1 cellular context compared by ENCODE assay signal in the genomic region with DNA sequence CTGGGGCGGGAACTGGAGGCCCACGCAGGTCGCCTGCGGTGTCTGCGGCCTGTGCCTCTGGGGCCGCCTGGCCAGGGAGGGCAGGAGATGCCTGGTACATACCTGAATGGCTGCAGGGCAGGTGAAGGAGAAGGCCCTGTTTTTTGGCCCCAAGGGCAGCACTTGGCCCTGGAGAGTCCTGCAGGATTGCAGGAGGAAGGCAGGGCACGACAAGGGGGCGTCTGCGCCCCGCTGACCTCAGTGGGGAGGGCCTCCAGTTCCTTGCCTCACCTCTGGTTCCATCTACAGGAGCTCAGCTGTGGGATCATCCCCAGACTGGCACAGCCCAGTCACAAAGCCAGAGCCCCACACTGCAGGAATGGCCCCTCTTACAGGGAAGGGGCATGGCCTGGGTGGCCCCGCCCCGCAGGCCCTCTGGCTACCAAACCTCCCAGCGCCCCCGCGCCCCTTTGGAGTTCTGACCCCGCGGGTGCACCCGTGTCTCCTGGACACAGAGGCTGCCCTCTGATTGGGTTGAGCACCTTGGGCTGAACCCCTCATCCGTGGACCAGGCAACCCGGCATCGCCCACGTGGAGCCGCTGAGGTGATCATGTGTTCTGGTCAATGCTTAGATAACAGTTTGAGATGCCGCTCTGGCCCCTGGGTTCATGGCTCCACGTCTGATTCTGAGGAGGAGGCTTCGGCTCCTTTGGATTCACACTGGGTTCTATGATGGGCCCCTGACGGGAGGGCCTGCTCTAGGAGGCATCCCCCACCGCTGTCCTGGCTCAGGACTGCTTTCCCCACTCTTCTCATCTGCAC.
TF ChIP-seq lines count a peak whose summit lies in the region.

No MANE protein-coding gene starts in this region.

TF ChIP-seq in SK-N-SH treated with all-trans-retinoic acid at 6 μM for 48 hours, 23 proteins besides CTCF, POLR2A, EP300 and RAD21 (continued from another document):
- TF ChIP-seq ZNF565 (CRISPR knock-in tag; conservative IDR thresholded peaks at IDR 0.05; ENCODE audit: low read depth) = no peak
- no peak for TF ChIP-seq TOX (CRISPR knock-in tag; IDR thresholded peaks at IDR 0.05; ENCODE audit: borderline replicate concordance)
- no peak for TF ChIP-seq ZFP3 (CRISPR knock-in tag; IDR thresholded peaks at IDR 0.05)
